In the genomic region with DNA sequence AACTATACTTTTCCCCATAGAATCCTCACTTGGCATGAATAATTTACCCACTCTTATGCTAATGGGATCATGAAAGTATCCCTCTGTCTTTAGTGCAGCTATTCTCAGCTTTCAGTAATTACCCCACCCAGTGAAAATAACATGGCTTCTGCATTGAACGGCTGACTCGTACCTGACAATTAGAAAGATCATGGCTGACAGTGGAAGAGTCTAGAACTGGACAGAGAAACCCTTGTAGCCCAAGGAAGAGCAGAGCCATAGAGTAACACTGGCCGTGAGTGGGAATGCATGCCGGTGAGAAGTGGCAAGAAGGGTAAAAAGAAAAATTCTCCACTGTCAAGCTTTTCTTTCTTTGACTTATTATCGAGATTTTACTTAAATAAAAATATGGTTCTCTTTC, we compare ENCODE assay signal across 15 cellular contexts. TPM values are rescaled to one million over a fixed set of nuclear protein-coding genes. Genes with fewer than 3 reads are reported as not detected.
"Had no signal": no experiment of that assay in that cellular context is flagged by ENCODE, and none has a peak within 500 bp of the region (broad histone marks: within the 10 kb centered on the region; RNA-seq: fewer than 3 reads in every experiment).

No MANE protein-coding gene starts in this region.

- ATAC-seq: stimulated activated naive B cell treated with anti-CD40 and anti-IgM and Interleukin-4, amounts not matched to agents 10 μg/mL and 1 μg/mL and 100 μg/mL, for 72 hours had no signal

- DNase-seq: activated CD4-positive, alpha-beta T cell treated with anti-CD3 and anti-CD28 coated beads for 1 hour; activated CD4-positive, alpha-beta T cell treated with anti-CD3 and anti-CD28 coated beads, Interleukin-2, amount 50 U/mL, for 48 hours; activated naive CD4-positive, alpha-beta T cell treated with anti-CD3 and anti-CD28 coated beads for 36 hours; central memory CD4-positive, alpha-beta T cell; colonic mucosa; effector CD4-positive, alpha-beta T cell; esophagus squamous epithelium; kidney glomerular epithelial cell; stimulated activated naive B cell treated with anti-CD40 and anti-IgM and Interleukin-4, amounts not matched to agents 10 μg/mL and 1 μg/mL and 100 μg/mL, for 72 hours; T-helper 9 cell had no signal

- H3K36me3 ChIP-seq: colonic mucosa, tibial nerve had no signal

- H3K4me3 Mint-ChIP-seq: activated naive CD4-positive, alpha-beta T cell treated with anti-CD3 and anti-CD28 coated beads for 36 hours; neural crest cell; stimulated activated naive B cell treated with anti-CD40 and anti-IgM and Interleukin-4, amounts not matched to agents 10 μg/mL and 1 μg/mL and 100 μg/mL, for 72 hours had no signal

- H3K9me3 ChIP-seq: ascending aorta, colonic mucosa, esophagus squamous epithelium, tibial nerve, vagina had no signal

- H3K4me3 ChIP-seq: ascending aorta, colonic mucosa, esophagus squamous epithelium, tibial nerve, vagina had no signal

- H3K4me1 Mint-ChIP-seq: stimulated activated naive B cell treated with anti-CD40 and anti-IgM and Interleukin-4, amounts not matched to agents 10 μg/mL and 1 μg/mL and 100 μg/mL, for 72 hours had no signal

- H3K27ac ChIP-seq: ascending aorta, colonic mucosa, esophagus squamous epithelium, tibial nerve, vagina had no signal

- H3K36me3 Mint-ChIP-seq: stimulated activated naive B cell treated with anti-CD40 and anti-IgM and Interleukin-4, amounts not matched to agents 10 μg/mL and 1 μg/mL and 100 μg/mL, for 72 hours had no signal

- H3K9me3 Mint-ChIP-seq: activated naive CD4-positive, alpha-beta T cell treated with anti-CD3 and anti-CD28 coated beads for 36 hours; activated T-helper 2 cell treated with anti-CD3 and anti-CD28 coated beads, Interferon-gamma antibody, Interleukin-2, Interleukin-4, amounts not matched to agents 10 μg/mL and 5 μg/mL and 100 μg/mL, durations not matched to agents 14 hours and 24 hours and 36 hours; neural crest cell; stimulated activated naive B cell treated with anti-CD40 and anti-IgM and Interleukin-4, amounts not matched to agents 10 μg/mL and 1 μg/mL and 100 μg/mL, for 72 hours had no signal

- H3K27me3 ChIP-seq: ascending aorta, colonic mucosa, esophagus squamous epithelium, vagina had no signal

- H3K4me1 ChIP-seq: colonic mucosa had no signal

- H3K27ac Mint-ChIP-seq: activated naive CD4-positive, alpha-beta T cell treated with anti-CD3 and anti-CD28 coated beads for 36 hours; activated T-helper 2 cell treated with anti-CD3 and anti-CD28 coated beads, Interferon-gamma antibody, Interleukin-2, Interleukin-4, amounts not matched to agents 10 μg/mL and 5 μg/mL and 100 μg/mL, durations not matched to agents 14 hours and 24 hours and 36 hours; stimulated activated naive B cell treated with anti-CD40 and anti-IgM and Interleukin-4, amounts not matched to agents 10 μg/mL and 1 μg/mL and 100 μg/mL, for 72 hours had no signal

RNA-seq across cellular contexts. Expression of gene MEIS2, which starts 22.3 kb away (rescaled TPM):
- total RNA-seq: activated naive CD4-positive, alpha-beta T cell treated with anti-CD3 and anti-CD28 coated beads for 36 hours; activated T-helper 2 cell treated with anti-CD3 and anti-CD28 coated beads, Interferon-gamma antibody, Interleukin-2, Interleukin-4, amounts not matched to agents 10 μg/mL and 5 μg/mL and 100 μg/mL, durations not matched to agents 14 hours and 24 hours and 36 hours had no signal
